ENCODE assay signal across 1 cellular context in the genomic region with DNA sequence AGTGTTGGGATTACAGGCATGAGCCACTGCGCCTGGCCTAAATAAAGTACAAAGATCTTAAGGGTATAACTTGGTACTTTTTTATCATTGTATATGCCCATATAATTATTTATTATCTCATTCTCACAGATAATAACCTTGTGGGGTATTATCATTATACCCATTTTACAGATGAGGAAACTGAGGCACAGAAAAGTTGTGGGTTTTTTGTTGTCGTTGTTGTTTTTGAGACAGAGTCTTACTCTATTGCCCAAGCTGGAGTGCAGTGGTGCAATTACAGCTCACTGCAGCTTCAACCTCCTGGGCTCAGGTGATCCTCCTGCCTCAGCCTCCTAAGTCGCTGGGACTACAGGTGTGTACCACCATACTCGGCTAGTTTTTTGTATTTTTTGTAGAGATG.
TF ChIP-seq lines count a peak whose summit lies in the region.

No MANE protein-coding gene starts in this region.

TF ChIP-seq in A549, 52 proteins besides CTCF, POLR2A, EP300 and RAD21:
- TF ChIP-seq HDAC2 (IDR thresholded peaks at IDR 0.05), result 0 out of 2 replicates have a peak, but pooled peaks have one; percentile 26
- no peak for TF ChIP-seq SREBF2 (IDR thresholded peaks at IDR 0.05)
- TF ChIP-seq KDM1A (IDR thresholded peaks at IDR 0.05; ENCODE audit: low read depth), result peak; percentile 68; the same call in 1 of the 2 replicates
- no peak for TF ChIP-seq MAZ (IDR thresholded peaks at IDR 0.05; ENCODE audit: borderline replicate concordance, low read depth, low read length)
